In the genomic region with DNA sequence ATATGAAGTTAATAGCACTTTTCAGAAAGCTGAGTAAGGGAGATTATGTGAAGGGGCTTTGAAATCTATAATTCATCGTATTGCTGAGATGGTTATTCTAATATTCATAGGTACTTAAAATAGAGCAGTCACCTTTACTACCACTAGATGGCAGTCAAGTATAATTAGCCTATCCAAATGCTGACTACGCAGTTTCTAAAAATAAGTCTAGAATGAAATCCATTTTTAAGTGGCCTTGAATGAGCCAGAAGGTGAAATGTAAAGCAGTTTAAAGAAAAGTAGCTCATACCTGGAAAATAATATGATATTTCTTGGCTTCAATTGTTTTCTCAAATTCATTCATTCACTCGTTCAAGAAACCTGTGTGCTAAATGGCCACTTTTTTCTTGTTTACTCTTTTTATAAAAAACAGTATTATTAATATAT, we compare ENCODE assay signal across 8 cellular contexts.
DNase-seq lines count a peak whose midpoint lies in the region; ATAC-seq and TF ChIP-seq lines count a peak whose summit lies in the region.

No MANE protein-coding gene starts in this region.

- no peaks in the 10 kb centered on the region for H3K9me3 ChIP-seq in AG04450 (ENCODE audit: control insufficient read depth, insufficient read depth, low read length)
- no peaks in the 10 kb centered on the region for H3K9me3 ChIP-seq in colonic mucosa
- H3K9me3 ChIP-seq in lung (ENCODE audit: control insufficient read depth in 2 of 2, insufficient read depth in 1 of 2, low read length in 1 of 2), result no peaks in the 10 kb centered on the region

- H3K27ac ChIP-seq in AG04450 (ENCODE audit: low read depth, low read length) (no peak overlapping the region), colonic mucosa (no peak overlapping the region), lung (ENCODE audit: low read depth in 1 of 2, low read length in 1 of 2) (no peak overlapping the region)

- POLR2A ChIA-PET in AG04450 (lab: Yijun Ruan, JAX), result no interaction called here

- H3K27me3 ChIP-seq in AG04450 (ENCODE audit: control insufficient read depth, insufficient read depth, low read length) (peaks cover 2% of the 10 kb centered on the region), colonic mucosa (no peaks in the 10 kb centered on the region), lung (ENCODE audit: control insufficient read depth, insufficient read depth) (no peaks in the 10 kb centered on the region)

- DNase-seq in AG04450 (ENCODE audit: low read depth, low spot score) (peak; percentile 16), NCI-H82 treated with DMSO at 0.1 percent for 48 hours (lab: John Stamatoyannopoulos, UW; ENCODE audit: unreplicated experiment) (peak; percentile 13), colonic mucosa (no peak), lung (ENCODE audit: low spot score) (no peak), NCI-H2107 treated with DMSO at 0.1 percent for 48 hours (lab: John Stamatoyannopoulos, UW; ENCODE audit: unreplicated experiment) (no peak)
- DNase-seq in stimulated activated CD4-positive, alpha-beta T cell treated with anti-CD3 and anti-CD28 coated beads, Interleukin-1b, Interleukin-23, amount 100 ng/mL, for 48 hours, result no peak

- H3K4me3 ChIP-seq in AG04450 (ENCODE audit: low read depth, low read length), result no peak overlapping the region
- no peak overlapping the region for H3K4me3 ChIP-seq in GM12875 (ENCODE audit: low read depth, low read length)
- H3K4me3 ChIP-seq in colonic mucosa, result no peak overlapping the region
- H3K4me3 ChIP-seq in lung, result no peak overlapping the region

- intact Hi-C loops in colonic mucosa (cut with DNase I), result loop anchor here (10.0 kb wide), 1 partner anchor 1343 kb away; no protein-coding TSS in a partner anchor

- no peak overlapping the region for H3K9ac ChIP-seq in colonic mucosa (ENCODE audit: low read depth in 2 of 2, low read length in 2 of 2)

- CTCF ChIA-PET in AG04450 (lab: Charles Lee), result interaction anchor here (0.6 to 7.4 kb wide), 20 partner anchors 12 to 1939 kb away, joined by 3 to 54 read pairs (median 4); no protein-coding TSS in a partner anchor

- 16 to 20% methylated on average over 3 of the region's 3 CpGs for WGBS in lung, 2 donors

- ATAC-seq in HG02884 (IDR thresholded peaks at IDR 0.05; ENCODE audit: unreplicated experiment), result peak; percentile 81
- peak; percentile 77 for ATAC-seq in lung (ENCODE audit: insufficient read depth, low FRiP score)

- H3K4me1 ChIP-seq in colonic mucosa, result no peaks in the 10 kb centered on the region
- H3K4me1 ChIP-seq in lung (ENCODE audit: control insufficient read depth in 2 of 2, insufficient read depth in 2 of 2, low read length in 2 of 2), result no peaks in the 10 kb centered on the region

- no peaks in the 10 kb centered on the region for H3K36me3 ChIP-seq in colonic mucosa
- no peaks in the 10 kb centered on the region for H3K36me3 ChIP-seq in lung (ENCODE audit: control insufficient read depth in 2 of 2, insufficient read depth in 2 of 2, low read length in 2 of 2)

- TF ChIP-seq CTCF in AG04450 (IDR thresholded peaks at IDR 0.05; ENCODE audit: low read depth, low read length), result peak; percentile 82
- peak; percentile 47 for TF ChIP-seq CTCF in GM12875 (IDR thresholded peaks at IDR 0.05; ENCODE audit: borderline replicate concordance, insufficient read depth, low read depth, low read length)
- TF ChIP-seq CTCF in colonic mucosa (IDR thresholded peaks at IDR 0.05), result peak; percentile 85
- peak; percentile 56 for TF ChIP-seq CTCF in lung (IDR thresholded peaks at IDR 0.05; ENCODE audit: control extremely low read depth, extremely low read depth)

Comparison
In these comparisons a context has a peak if more than half of its experiments do, and no peak if none do; other contexts are left out.
1. DNase-seq: peak in AG04450 (single experiment) and NCI-H82 treated with DMSO at 0.1 percent for 48 hours (single experiment); none in colonic mucosa (single experiment), lung (single experiment), NCI-H2107 treated with DMSO at 0.1 percent for 48 hours (single experiment) and stimulated activated CD4-positive, alpha-beta T cell treated with anti-CD3 and anti-CD28 coated beads, Interleukin-1b, Interleukin-23, amount 100 ng/mL, for 48 hours (single experiment).
2. Peak in every context shown above with its lines, with median percentiles within 50 percentile points of each other: CTCF ChIP-seq.